20 cellular contexts compared by ENCODE assay signal in the genomic region with DNA sequence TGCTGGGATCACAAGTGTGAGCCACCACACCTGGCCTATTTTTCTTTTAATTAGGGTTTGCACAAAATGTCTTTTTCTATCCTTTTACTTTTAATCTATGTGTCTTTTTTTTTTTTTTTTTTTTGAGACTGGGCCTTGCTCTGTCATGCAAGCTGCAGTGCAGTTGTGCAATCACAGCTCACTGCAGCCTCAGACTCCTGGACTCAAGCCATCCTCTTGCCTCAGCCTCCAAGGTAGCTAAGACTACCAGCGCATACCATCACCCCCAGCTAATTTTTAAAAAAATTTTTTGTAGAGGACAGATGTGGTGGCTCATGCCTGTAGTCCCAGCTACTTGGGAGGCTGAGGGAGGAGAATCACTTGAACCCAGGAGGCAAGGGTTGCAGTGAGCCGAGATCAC. TPM values are rescaled to one million over a fixed set of nuclear protein-coding genes. Genes with fewer than 3 reads are reported as not detected.
DNase-seq lines count a peak whose midpoint lies in the region; ATAC-seq, FAIRE-seq and TF ChIP-seq lines count a peak whose summit lies in the region.
"Had no signal": no experiment of that assay in that cellular context is flagged by ENCODE, and none has a peak within 500 bp of the region (broad histone marks: within the 10 kb centered on the region; RNA-seq: fewer than 3 reads in every experiment).

No MANE protein-coding gene starts in this region.

- H3K27ac Mint-ChIP-seq in chondrocyte (ENCODE audit: unreplicated experiment): no peak overlapping the region
- H3K27ac Mint-ChIP-seq: CD4-positive, CD25-positive, alpha-beta regulatory T cell; GM23338; IgD-negative memory B cell had no signal

- DNase-seq in AG10803 (ENCODE audit: low read depth) (peak; percentile 57), chondrocyte (ENCODE audit: low spot score) (peak; percentile 4), fibroblast of the aortic adventitia (ENCODE audit: low read depth) (peak; percentile 55), upper lobe of left lung (no peak), HTR-8/SVneo (ENCODE audit: insufficient read length, low spot score) (no peak), NCI-H82 (lab: John Stamatoyannopoulos, UW) (no peak), NCI-H2081 (lab: John Stamatoyannopoulos, UW) (no peak)
- DNase-seq: CD4-positive, CD25-positive, alpha-beta regulatory T cell; HCEC 1CT; Karpas-422; MG63; NCI-H1417; NCI-H187; NCI-H2107 had no signal

- H3K4me1 Mint-ChIP-seq in chondrocyte (ENCODE audit: low read depth): no peaks in the 10 kb centered on the region
- H3K4me1 Mint-ChIP-seq: GM23338 had no signal

- no peak for TF ChIP-seq CTCF in AG10803 (conservative IDR thresholded peaks at IDR 0.05; ENCODE audit: low read length)
- no peak for TF ChIP-seq CTCF in chondrocyte (IDR thresholded peaks at IDR 0.05)
- TF ChIP-seq CTCF in fibroblast of the aortic adventitia (IDR thresholded peaks at IDR 0.05; ENCODE audit: insufficient read depth, low read length): no peak
- no peak for TF ChIP-seq CTCF in upper lobe of left lung (IDR thresholded peaks at IDR 0.05)

- H3K4me1 ChIP-seq in upper lobe of left lung: no peaks in the 10 kb centered on the region
- H3K4me1 ChIP-seq: Peyer's patch had no signal

- H3K4me3 Mint-ChIP-seq in chondrocyte (ENCODE audit: unreplicated experiment): no peak overlapping the region
- H3K4me3 Mint-ChIP-seq: CD4-positive, CD25-positive, alpha-beta regulatory T cell; GM23338; IgD-negative memory B cell had no signal

- H3K4me3 ChIP-seq in AG10803 (ENCODE audit: low read length) (no peak overlapping the region), fibroblast of the aortic adventitia (ENCODE audit: low read depth, low read length) (no peak overlapping the region), upper lobe of left lung (no peak overlapping the region)
- H3K4me3 ChIP-seq: GM23338, MG63, Peyer's patch had no signal

- no peaks in the 10 kb centered on the region for H3K36me3 ChIP-seq in upper lobe of left lung
- H3K36me3 ChIP-seq: MG63, Peyer's patch had no signal

- peaks cover 37% of the 10 kb centered on the region for H3K36me3 Mint-ChIP-seq in chondrocyte (ENCODE audit: low read depth)

- 95 to 100% methylated on average over 2 of the region's 2 CpGs for WGBS in upper lobe of left lung, 2 donors

- FAIRE-seq in HTR-8/SVneo (lab: Jason Lieb, UNC): no peak
- FAIRE-seq: A204.1 had no signal

- ATAC-seq in upper lobe of left lung (ENCODE audit: low FRiP score in 2 of 2): no peak
- ATAC-seq: GM23338, SK-N-SH treated with all-trans-retinoic acid at 6 μM for 48 hours had no signal

- peaks cover 0 to 14% (median 11%) of the 10 kb centered on the region in 4 donors for H3K9me3 ChIP-seq in upper lobe of left lung

- no peaks in the 10 kb centered on the region for H3K27me3 ChIP-seq in upper lobe of left lung
- H3K27me3 ChIP-seq: MG63, Peyer's patch had no signal

- no peak for TF ChIP-seq RAD21 in Ishikawa (IDR thresholded peaks at IDR 0.05; ENCODE audit: low read depth)

- no peaks in the 10 kb centered on the region for H3K27me3 Mint-ChIP-seq in chondrocyte (ENCODE audit: low read depth)
- H3K27me3 Mint-ChIP-seq: CD4-positive, CD25-positive, alpha-beta regulatory T cell; IgD-negative memory B cell had no signal

- no peak overlapping the region for H3K27ac ChIP-seq in upper lobe of left lung
- H3K27ac ChIP-seq: Peyer's patch had no signal

- TF ChIP-seq EP300 in Ishikawa (IDR thresholded peaks at IDR 0.05; ENCODE audit: borderline replicate concordance) (no peak), upper lobe of left lung (IDR thresholded peaks at IDR 0.05) (no peak)

- no peak for TF ChIP-seq POLR2A in upper lobe of left lung (IDR thresholded peaks at IDR 0.05)

- peaks cover 34% of the 10 kb centered on the region for H3K9me3 Mint-ChIP-seq in chondrocyte (ENCODE audit: low read depth)

TF ChIP-seq in Ishikawa, 13 proteins besides CTCF, POLR2A, EP300 and RAD21:
- TF ChIP-seq ZBTB7A (IDR thresholded peaks at IDR 0.05; ENCODE audit: low read depth) (no peak), TCF12 (IDR thresholded peaks at IDR 0.05; ENCODE audit: low read depth) (no peak), TAF1 (IDR thresholded peaks at IDR 0.05; ENCODE audit: low read depth) (no peak), CEBPB (IDR thresholded peaks at IDR 0.05) (peak; percentile 19; the same call in 1 of the 2 replicates), EGR1 (IDR thresholded peaks at IDR 0.05) (no peak)
- TF ChIP-seq, protein P1, sequence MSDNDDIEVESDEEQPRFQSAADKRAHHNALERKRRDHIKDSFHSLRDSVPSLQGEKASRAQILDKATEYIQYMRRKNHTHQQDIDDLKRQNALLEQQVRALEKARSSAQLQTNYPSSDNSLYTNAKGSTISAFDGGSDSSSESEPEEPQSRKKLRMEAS (IDR thresholded peaks at IDR 0.05): no peak

RNA-seq across cellular contexts. Expression of a gene that starts 27.1 kb away (rescaled TPM):
- 57.5 to 69.3 TPM (median 62.6 TPM) in 3 replicates for total RNA-seq in chondrocyte
- 42.0 and 50.3 TPM in 2 replicates for total RNA-seq in fibroblast of the aortic adventitia (ENCODE audit: low replicate concordance)
- 10 to 100 TPM; 17.5 to 83.5 (median 36.5) TPM for total RNA-seq in upper lobe of left lung

Comparison
In these comparisons a context has a peak if more than half of its experiments do, and no peak if none do; other contexts are left out.
1. DNase-seq: peak in AG10803 (single experiment), chondrocyte (single experiment) and fibroblast of the aortic adventitia (single experiment); none in upper lobe of left lung (0 of 2), HTR-8/SVneo (single experiment), NCI-H82 (single experiment) and NCI-H2081 (0 of 2).